Comparison of ENCODE assay signal across 1 cellular context in genomic region chr19:11486661-11487503, GRCh38.
A peak's percentile ranks its signal among the peaks of the same experiment; 100 is the strongest.
TF ChIP-seq lines count a peak whose summit lies in the region.

No MANE protein-coding gene starts in this region.

TF ChIP-seq in K562, 482 proteins besides CTCF, POLR2A, EP300 and RAD21:
- TF ChIP-seq RBFOX2 (IDR thresholded peaks at IDR 0.05; ENCODE audit: low read depth, low read length), result 0 out of 2 replicates have a peak, but pooled peaks have one; percentile 6
- no peak for TF ChIP-seq POLR2AphosphoS2 (IDR thresholded peaks at IDR 0.05; ENCODE audit: low read length)
- TF ChIP-seq ZBTB33 (CRISPR knock-in tag; IDR thresholded peaks at IDR 0.05), result 0 out of 2 replicates have a peak, but pooled peaks have one; percentile 29
- TF ChIP-seq FOXK2 (conservative IDR thresholded peaks at IDR 0.05 in 1 of 2, IDR thresholded peaks at IDR 0.05 in 1 of 2; ENCODE audit: low read depth in 2 of 2), result no peak
- TF ChIP-seq POLR2G (IDR thresholded peaks at IDR 0.05; ENCODE audit: low read depth, low read length), result peak; percentile 29; the same call in 1 of the 2 replicates
- no peak for TF ChIP-seq GATA2 (CRISPR knock-in tag; IDR thresholded peaks at IDR 0.05)
- TF ChIP-seq MTA2 (IDR thresholded peaks at IDR 0.05; ENCODE audit: low read depth), result no peak
- no peak for TF ChIP-seq SRSF9 (IDR thresholded peaks at IDR 0.05; ENCODE audit: borderline replicate concordance, low read depth, low read length)
